16 cellular contexts compared by ENCODE assay signal in genomic region chr14:23537351-23538048, GRCh38. TPM values are rescaled to one million over a fixed set of nuclear protein-coding genes. Genes with fewer than 3 reads are reported as not detected.
DNase-seq lines count a peak whose midpoint lies in the region; ATAC-seq and TF ChIP-seq lines count a peak whose summit lies in the region.
"Had no signal": no experiment of that assay in that cellular context is flagged by ENCODE, and none has a peak within 500 bp of the region (broad histone marks: within the 10 kb centered on the region; RNA-seq: fewer than 3 reads in every experiment).

No MANE protein-coding gene starts in this region.

- H3K27me3 ChIP-seq in Karpas-422 (ENCODE audit: low read length) (no peaks in the 10 kb centered on the region), mesenchymal stem cell (ENCODE audit: control insufficient read depth in 1 of 2, insufficient read depth in 1 of 2, low read length in 2 of 2) (no peaks in the 10 kb centered on the region), transverse colon (no peaks in the 10 kb centered on the region)
- H3K27me3 ChIP-seq: heart left ventricle, uterus had no signal

- H3K4ac ChIP-seq in mesenchymal stem cell (ENCODE audit: low read depth in 1 of 2, low read length in 2 of 2), result no peak overlapping the region

- TF ChIP-seq POLR2A in transverse colon (IDR thresholded peaks at IDR 0.05), result no peak

- in situ Hi-C loops in transverse colon (cut with MboI; ENCODE audit: low pct_ligation_motif_present in 1 of 4, low pct_unique_long_range_greater_than_20kb in 1 of 4, low sequenced_read_pairs in 3 of 4), result no loop called here

- TF ChIP-seq EP300 in transverse colon (IDR thresholded peaks at IDR 0.05; ENCODE audit: low read depth), result no peak

- H3K23ac ChIP-seq in mesenchymal stem cell (ENCODE audit: low read length in 2 of 2), result no peak overlapping the region

- H3K9me3 ChIP-seq in Karpas-422 (ENCODE audit: low read length) (no peaks in the 10 kb centered on the region), mesodermal cell (ENCODE audit: control insufficient read depth, low read length) (no peaks in the 10 kb centered on the region), mesenchymal stem cell (ENCODE audit: control insufficient read depth, low read length) (no peaks in the 10 kb centered on the region), transverse colon (no peaks in the 10 kb centered on the region)
- H3K9me3 ChIP-seq: heart left ventricle, uterus had no signal

- no peak overlapping the region for H2BK5ac ChIP-seq in mesenchymal stem cell (ENCODE audit: low read depth, low read length, poor library complexity, severe bottlenecking)

- H3K36me3 ChIP-seq in Karpas-422 (ENCODE audit: insufficient read depth, low read length), result no peaks in the 10 kb centered on the region
- peaks cover 34% of the 10 kb centered on the region for H3K36me3 ChIP-seq in mesodermal cell (ENCODE audit: control insufficient read depth, insufficient read depth, low read length)
- peaks cover 0 to 28% of the 10 kb centered on the region in 2 experiments for H3K36me3 ChIP-seq in mesenchymal stem cell (ENCODE audit: control insufficient read depth in 1 of 2, insufficient read depth in 2 of 2, low read depth in 1 of 2, low read length in 2 of 2)
- no peaks in the 10 kb centered on the region for H3K36me3 ChIP-seq in transverse colon
- H3K36me3 ChIP-seq: heart left ventricle, uterus had no signal

- DNase-seq in DMS53 (lab: John Stamatoyannopoulos, UW) (peak; percentile 73), Karpas-422 (no peak), mesenchymal stem cell (no peak), transverse colon (no peak), NCI-H128 (lab: John Stamatoyannopoulos, UW; ENCODE audit: unreplicated experiment) (no peak)
- DNase-seq: activated CD8-positive, alpha-beta memory T cell treated with anti-CD3 and anti-CD28 coated beads, Interleukin-2, amount 10 ng/mL, durations not matched to agents 7 days and 5 days; GOT3; heart left ventricle; NCI-H187; uterus had no signal

- WGBS in mesodermal cell (ENCODE audit: insufficient coverage in 2 of 2), 2 experiments, result 21 to 29% methylated on average over 8 to 10 of the region's 13 CpGs
- 38% methylated on average over 13 of the region's 13 CpGs for WGBS in mesenchymal stem cell
- WGBS in transverse colon (ENCODE audit: low coverage in 1 of 2), 2 donors, result 79% methylated on average over 13 of the region's 13 CpGs; no CpG with 5 or more reads in 1 of the 2 donors

- no peaks in the 10 kb centered on the region for H3K79me2 ChIP-seq in Karpas-422 (ENCODE audit: low read length)

- H4K91ac ChIP-seq in mesenchymal stem cell (ENCODE audit: low read length), result no peak overlapping the region

- H3K4me2 ChIP-seq in Karpas-422 (ENCODE audit: low read depth, low read length, poor library complexity, severe bottlenecking), result peak overlapping the region; percentile 56
- no peak overlapping the region for H3K4me2 ChIP-seq in mesenchymal stem cell (ENCODE audit: low read length, poor library complexity, severe bottlenecking)

- H3K4me3 ChIP-seq in Karpas-422 (ENCODE audit: low read length), result no peak overlapping the region
- no peak overlapping the region for H3K4me3 ChIP-seq in mesodermal cell (ENCODE audit: extremely low read depth, insufficient read depth, low read length, poor library complexity, severe bottlenecking)
- no peak overlapping the region for H3K4me3 ChIP-seq in mesenchymal stem cell (ENCODE audit: insufficient read depth in 1 of 2, low read depth in 1 of 2, low read length in 2 of 2)
- no peak overlapping the region for H3K4me3 ChIP-seq in transverse colon
- H3K4me3 ChIP-seq: heart left ventricle, uterus had no signal

- H2BK120ac ChIP-seq in mesenchymal stem cell (ENCODE audit: low read depth, low read length), result no peak overlapping the region

- H4K20me1 ChIP-seq in Karpas-422 (ENCODE audit: insufficient read depth, low read depth, low read length), result no peaks in the 10 kb centered on the region

- intact Hi-C loops in transverse colon (cut with DNase I; ENCODE audit: low total_unique reads), result no loop called here

- H2AK5ac ChIP-seq in mesenchymal stem cell (ENCODE audit: low read length, severe bottlenecking), result no peak overlapping the region

- no peak overlapping the region for H3K9ac ChIP-seq in Karpas-422 (ENCODE audit: low read length)
- no peak overlapping the region for H3K9ac ChIP-seq in mesenchymal stem cell (ENCODE audit: low read length)

- no peak overlapping the region for H4K8ac ChIP-seq in mesenchymal stem cell (ENCODE audit: low read length)

- H3K14ac ChIP-seq in mesenchymal stem cell (ENCODE audit: low read length in 2 of 2), result no peak overlapping the region

- H2BK15ac ChIP-seq in mesenchymal stem cell (ENCODE audit: low read depth, poor library complexity, severe bottlenecking), result no peak overlapping the region

- no peak for ATAC-seq in HG03342 (IDR thresholded peaks at IDR 0.05; ENCODE audit: unreplicated experiment)
- ATAC-seq: activated CD8-positive, alpha-beta memory T cell treated with anti-CD3 and anti-CD28 coated beads, Interleukin-2, amount 10 ng/mL, durations not matched to agents 7 days and 5 days; Panc1 had no signal

- no peak overlapping the region for H2BK12ac ChIP-seq in mesenchymal stem cell (ENCODE audit: low read length in 2 of 2)

- H3K9me2 ChIP-seq in Karpas-422 (replicated peaks; ENCODE audit: insufficient read depth, low read length), result no peaks in the 10 kb centered on the region

- no peak for TF ChIP-seq CTCF in transverse colon (IDR thresholded peaks at IDR 0.05)

- peaks cover 33% of the 10 kb centered on the region for H3K4me1 ChIP-seq in Karpas-422 (ENCODE audit: low read length)
- peaks cover 23% of the 10 kb centered on the region for H3K4me1 ChIP-seq in mesodermal cell (ENCODE audit: control insufficient read depth, insufficient read depth, low read length, poor library complexity, severe bottlenecking)
- H3K4me1 ChIP-seq in mesenchymal stem cell (ENCODE audit: control insufficient read depth, insufficient read depth, low read depth, low read length), result peaks cover 5% of the 10 kb centered on the region
- H3K4me1 ChIP-seq in transverse colon, result peaks cover 0 to 9% (median 0%) of the 10 kb centered on the region in 4 donors
- H3K4me1 ChIP-seq: uterus had no signal

- peaks cover 3% of the 10 kb centered on the region for H3K79me1 ChIP-seq in mesenchymal stem cell (replicated peaks; ENCODE audit: low read length, poor library complexity, severe bottlenecking)

- no peak overlapping the region for H3K18ac ChIP-seq in mesenchymal stem cell (ENCODE audit: low read depth in 1 of 2, low read length in 2 of 2)

- H3K27ac ChIP-seq in Karpas-422 (ENCODE audit: low read length) (no peak overlapping the region), cingulate gyrus (ENCODE audit: low read depth, low read length) (peak overlapping the region; percentile 47), mesodermal cell (ENCODE audit: low read depth, low read length, severe bottlenecking) (peak overlapping the region; percentile 36), mesenchymal stem cell (ENCODE audit: low read length, poor library complexity, severe bottlenecking) (no peak overlapping the region), transverse colon (no peak overlapping the region)
- H3K27ac ChIP-seq: heart left ventricle, uterus had no signal

- H2AFZ ChIP-seq in Karpas-422 (ENCODE audit: low read length), result no peak overlapping the region
- H2AFZ ChIP-seq in mesenchymal stem cell (ENCODE audit: low read depth, low read length), result no peak overlapping the region

RNA-seq across cellular contexts. Expression of gene ZFHX2, which starts 14.1 kb away (rescaled TPM):
- total RNA-seq in Karpas-422 (2014; rRNA removed; shearing (Covaris generic); ENCODE audit: low replicate concordance), result 0.07 and 0.32 TPM in 2 replicates
- 3.4 TPM for polyA plus RNA-seq in mesodermal cell (2013, experiment 1 of 2)
- 4.7 TPM for polyA plus RNA-seq in mesodermal cell (2013, experiment 2 of 2)
- polyA plus RNA-seq in mesenchymal stem cell (2013, experiment 1 of 2), result 0.19 TPM
- polyA plus RNA-seq in mesenchymal stem cell (2013, experiment 2 of 2), result 0.23 TPM
- 1 to 10 TPM in 1 of 4 donors, under 1 TPM in 3; 0.20 to 1.1 (median 0.68) TPM for total RNA-seq in transverse colon
- total RNA-seq: skeletal muscle tissue had no signal

RNA-seq across cellular contexts. Expression of gene THTPA, which starts 18.6 kb away (rescaled TPM):
- 16.2 and 57.5 TPM in 2 replicates for total RNA-seq in Karpas-422 (2014; rRNA removed; shearing (Covaris generic); ENCODE audit: low replicate concordance)
- 10.1 TPM for polyA plus RNA-seq in mesodermal cell (2013, experiment 1 of 2)
- polyA plus RNA-seq in mesodermal cell (2013, experiment 2 of 2), result 5.0 TPM
- polyA plus RNA-seq in mesenchymal stem cell (2013, experiment 1 of 2), result 7.2 TPM
- polyA plus RNA-seq in mesenchymal stem cell (2013, experiment 2 of 2), result 7.1 TPM
- 10 to 100 TPM in 3 of 4 donors, 1 to 10 TPM in 1; 6.8 to 34.0 (median 26.0) TPM for total RNA-seq in transverse colon

RNA-seq across cellular contexts. Expression of gene AP1G2, which starts 30.1 kb away (rescaled TPM):
- 207 and 248 TPM in 2 replicates for total RNA-seq in Karpas-422 (2014; rRNA removed; shearing (Covaris generic); ENCODE audit: low replicate concordance)
- polyA plus RNA-seq in mesodermal cell (2013, experiment 1 of 2), result 76.3 TPM
- polyA plus RNA-seq in mesodermal cell (2013, experiment 2 of 2), result 71.0 TPM
- polyA plus RNA-seq in mesenchymal stem cell (2013, experiment 1 of 2), result 33.4 TPM
- 33.4 TPM for polyA plus RNA-seq in mesenchymal stem cell (2013, experiment 2 of 2)
- total RNA-seq in transverse colon, result 100 to 1,000 TPM; 163 to 508 (median 237) TPM

RNA-seq across cellular contexts. Expression of gene JPH4, which starts 41.1 kb away (rescaled TPM):
- total RNA-seq in Karpas-422 (2014; rRNA removed; shearing (Covaris generic); ENCODE audit: low replicate concordance), result 0.29 TPM in 1 of 2 replicates, not detected in the other
- 11.4 TPM for polyA plus RNA-seq in mesodermal cell (2013, experiment 1 of 2)
- polyA plus RNA-seq in mesodermal cell (2013, experiment 2 of 2), result 6.2 TPM
- polyA plus RNA-seq in mesenchymal stem cell (2013, experiment 1 of 2), result 0.04 TPM
- polyA plus RNA-seq in mesenchymal stem cell (2013, experiment 2 of 2), result 0.03 TPM
- total RNA-seq in transverse colon, result under 1 TPM in 2 of 4 donors, not detected in 2; 0.27 to 0.48 TPM
- polyA plus RNA-seq: BJ had no signal

Comparison
In these comparisons a context has a peak if more than half of its experiments do, and no peak if none do; other contexts are left out.
1. H3K27ac ChIP-seq: peak in cingulate gyrus (single experiment) and mesodermal cell (single experiment); none in Karpas-422 (single experiment), mesenchymal stem cell (single experiment) and transverse colon (0 of 4).